In the genomic region with DNA sequence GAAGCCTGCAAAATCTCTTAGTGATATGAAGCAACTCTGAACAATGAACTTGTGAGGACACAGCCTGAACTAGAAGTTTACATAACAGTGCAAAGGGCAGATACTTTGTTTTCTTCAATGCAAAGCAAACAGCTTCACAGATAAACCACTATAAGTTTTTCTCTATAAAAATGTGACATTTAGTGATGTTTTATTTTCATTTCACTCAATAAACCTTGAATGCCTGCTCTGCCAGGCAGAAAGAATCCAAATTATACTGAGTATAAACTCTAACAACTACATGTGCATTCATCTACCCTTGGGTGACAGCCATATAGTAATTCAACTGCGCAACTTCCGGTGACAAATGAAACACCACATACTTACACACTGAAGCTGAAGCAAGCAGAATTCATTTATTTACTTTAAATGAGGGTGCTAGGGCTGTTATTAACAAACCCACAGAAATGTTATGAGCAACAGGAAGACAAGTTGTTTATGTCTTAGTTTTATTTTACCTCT, we compare ENCODE assay signal across 12 cellular contexts. TPM values are rescaled to one million over a fixed set of nuclear protein-coding genes. Genes with fewer than 3 reads are reported as not detected.
DNase-seq lines count a peak whose midpoint lies in the region; ATAC-seq and TF ChIP-seq lines count a peak whose summit lies in the region.
"Had no signal": no experiment of that assay in that cellular context is flagged by ENCODE, and none has a peak within 500 bp of the region (broad histone marks: within the 10 kb centered on the region; RNA-seq: fewer than 3 reads in every experiment).

No MANE protein-coding gene starts in this region.

- H3K27me3 ChIP-seq in prostate gland (replicated peaks; ENCODE audit: insufficient read depth) = no peaks in the 10 kb centered on the region

- TF ChIP-seq POLR2A in prostate gland (IDR thresholded peaks at IDR 0.05) = no peak

- no peak for ATAC-seq in HG03342 (IDR thresholded peaks at IDR 0.05; ENCODE audit: unreplicated experiment)

- no peaks in the 10 kb centered on the region for H3K36me3 ChIP-seq in prostate gland

- H3K27ac ChIP-seq in epithelial cell of prostate (peak overlapping the region; percentile 61), prostate gland (peak overlapping the region; percentile 1 to 32)

- TF ChIP-seq CTCF in prostate gland (IDR thresholded peaks at IDR 0.05) = no peak

- DNase-seq in ELR (ENCODE audit: low read depth) (peak; percentile 94), NOMO-1 treated with dmso at 0.1 percent for 144 hours (lab: John Stamatoyannopoulos, UW; ENCODE audit: unreplicated experiment) (peak; percentile 16), epithelial cell of prostate (ENCODE audit: low read depth, low spot score) (peak; percentile 36), prostate gland (ENCODE audit: low spot score) (no peak), COR-L47 (lab: John Stamatoyannopoulos, UW) (no peak), anterior cingulate cortex (lab: John Stamatoyannopoulos, UW) (no peak)
- DNase-seq in activated CD4-positive, alpha-beta T cell treated with anti-CD3 and anti-CD28 coated beads, Interleukin-2, amount 50 U/mL, for 1 hour = no peak
- DNase-seq: activated naive CD4-positive, alpha-beta T cell treated with anti-CD3 and anti-CD28 coated beads, Interleukin-2, amount 10 ng/mL, durations not matched to agents 7 days and 5 days; glutamatergic neuron; NCI-H2081; occipital lobe had no signal

- H3K4me1 ChIP-seq in prostate gland (replicated peaks) = no peaks in the 10 kb centered on the region

- H3K4me3 ChIP-seq in prostate gland = no peak overlapping the region

- intact Hi-C loops in prostate gland (cut with DNase I) = no loop called here

- 44% methylated on average over 2 of the region's 2 CpGs for WGBS in prostate gland

- H3K9me3 ChIP-seq in prostate gland = no peaks in the 10 kb centered on the region

RNA-seq across cellular contexts. Expression of a gene that starts 10.3 kb away (rescaled TPM):
- total RNA-seq in prostate gland = 10 to 100 TPM; 20.1 to 31.9 TPM

RNA-seq across cellular contexts. Expression of a gene that starts 58.9 kb away (rescaled TPM):
- 10 to 100 TPM in 1 of 2 donors, 1 to 10 TPM in 1; 8.1 to 18.2 TPM for total RNA-seq in prostate gland

Comparison
In these comparisons a context has a peak if more than half of its experiments do, and no peak if none do; other contexts are left out.
1. DNase-seq: peak in ELR (single experiment), NOMO-1 treated with dmso at 0.1 percent for 144 hours (single experiment) and epithelial cell of prostate (single experiment); none in prostate gland (single experiment), COR-L47 (single experiment), activated CD4-positive, alpha-beta T cell treated with anti-CD3 and anti-CD28 coated beads, Interleukin-2, amount 50 U/mL, for 1 hour (single experiment) and anterior cingulate cortex (0 of 58).